24 cellular contexts compared by ENCODE assay signal in genomic region chr7:117937726-117938483, GRCh38.
DNase-seq lines count a peak whose midpoint lies in the region; ATAC-seq, FAIRE-seq and TF ChIP-seq lines count a peak whose summit lies in the region.
"Had no signal": no experiment of that assay in that cellular context is flagged by ENCODE, and none has a peak within 500 bp of the region (broad histone marks: within the 10 kb centered on the region; RNA-seq: fewer than 3 reads in every experiment).

No MANE protein-coding gene starts in this region.

- peaks cover 9% of the 10 kb centered on the region for H3K36me3 Mint-ChIP-seq in nephron (ENCODE audit: low read depth)
- H3K36me3 Mint-ChIP-seq: T-cell had no signal

- no peak overlapping the region for H3K4me3 ChIP-seq in aorta (ENCODE audit: low read length in 2 of 2)

- no peak for TF ChIP-seq CTCF in nephron (IDR thresholded peaks at IDR 0.05; ENCODE audit: unreplicated experiment in 3 of 3)

- no peaks in the 10 kb centered on the region for H3K27me3 Mint-ChIP-seq in nephron (ENCODE audit: low read depth)

- H3K4me3 Mint-ChIP-seq in nephron: no peak overlapping the region
- H3K4me3 Mint-ChIP-seq: B cell, T-cell had no signal

- H3K4me1 Mint-ChIP-seq in nephron: peaks cover 5% of the 10 kb centered on the region
- H3K4me1 Mint-ChIP-seq: B cell, T-cell had no signal

- H3K27me3 ChIP-seq in aorta (ENCODE audit: control insufficient read depth in 1 of 2, insufficient read depth in 2 of 2, low read length in 1 of 2): no peaks in the 10 kb centered on the region

- ATAC-seq in GM21423 (IDR thresholded peaks at IDR 0.05; ENCODE audit: unreplicated experiment) (no peak), aorta (ENCODE audit: low FRiP score) (no peak)
- ATAC-seq: SK-N-SH treated with all-trans-retinoic acid at 6 μM for 48 hours, T-cell had no signal

- peak; percentile 33 for FAIRE-seq in islet of Langerhans (lab: Jason Lieb, UNC)
- FAIRE-seq: GM12891, H54 had no signal

- intact Hi-C loops in aorta (cut with DNase I): loop anchor here in 1 of 2 donors (10.0 kb wide), 1 partner anchor 193 kb away; no protein-coding TSS in a partner anchor

- no peak overlapping the region for H3K27ac ChIP-seq in aorta (ENCODE audit: low read depth in 1 of 2, low read length in 2 of 2)
- H3K27ac ChIP-seq: KMS-11 had no signal

- H3K36me3 ChIP-seq in aorta (ENCODE audit: control insufficient read depth in 1 of 2, insufficient read depth in 2 of 2, low read length in 1 of 2): no peaks in the 10 kb centered on the region

- 61 to 65% methylated on average over 2 of the region's 2 CpGs for WGBS in aorta, 2 donors

- DNase-seq in NCI-H1092 treated with DMSO at 0.1 percent for 48 hours (lab: John Stamatoyannopoulos, UW) (peak; percentile 12), NCI-H1092 (lab: John Stamatoyannopoulos, UW) (no peak), NCI-H187 treated with DMSO at 0.1 percent for 48 hours (lab: John Stamatoyannopoulos, UW) (peak; percentile 83), NCI-H1436 treated with DMSO at 0.1 percent for 48 hours (lab: John Stamatoyannopoulos, UW) (no peak), aorta (no peak)
- DNase-seq: 8988T, DMS 273 treated with DMSO at 0.1 percent for 48 hours, EL, MV-4-11, NCI-H146, NCI-H2081 treated with DMSO at 0.1 percent for 48 hours, NCI-H2227 treated with DMSO at 0.1 percent for 48 hours, NCI-H774, RPMI8226, SHP77 treated with DMSO at 0.1 percent for 48 hours, T-cell had no signal

- peak overlapping the region in 2 of 3 experiments; percentile 48 to 93 for H3K27ac Mint-ChIP-seq in nephron
- H3K27ac Mint-ChIP-seq: B cell, T-cell had no signal

- no peaks in the 10 kb centered on the region for H3K4me1 ChIP-seq in aorta (ENCODE audit: control insufficient read depth in 1 of 2, insufficient read depth in 2 of 2, low read length in 2 of 2)

- peaks cover 1% of the 10 kb centered on the region for H3K9me3 ChIP-seq in aorta (ENCODE audit: control insufficient read depth, low read length)

- peaks cover 12% of the 10 kb centered on the region for H3K9me3 Mint-ChIP-seq in nephron

Comparison
In these comparisons a context has a peak if more than half of its experiments do, and no peak if none do; other contexts are left out.
1. DNase-seq: peak in NCI-H1092 treated with DMSO at 0.1 percent for 48 hours (single experiment) and NCI-H187 treated with DMSO at 0.1 percent for 48 hours (single experiment); none in NCI-H1092 (single experiment), NCI-H1436 treated with DMSO at 0.1 percent for 48 hours (single experiment) and aorta (0 of 2).